In genomic region chr7:38147005-38147404, GRCh38 we compare ENCODE assay signal across 1 cellular context.
TF ChIP-seq lines count a peak whose summit lies in the region.

No MANE protein-coding gene starts in this region.

TF ChIP-seq in K562, 482 proteins besides CTCF, POLR2A, EP300 and RAD21 (continued from another document):
- 0 out of 2 replicates have a peak, but pooled peaks have one; percentile 37 for TF ChIP-seq MAFG (tag; conservative IDR thresholded peaks at IDR 0.05)
- no peak for TF ChIP-seq TRIM24 (IDR thresholded peaks at IDR 0.05)
- no peak for TF ChIP-seq THAP12 (CRISPR knock-in tag; IDR thresholded peaks at IDR 0.05)
